In genomic region chr14:103372017-103372416, GRCh38 we compare ENCODE assay signal across 2 cellular contexts.
TF ChIP-seq lines count a peak whose summit lies in the region.

No MANE protein-coding gene starts in this region.

TF ChIP-seq in HCT116, 20 proteins besides CTCF, POLR2A, EP300 and RAD21:
- TF ChIP-seq MAX (IDR thresholded peaks at IDR 0.05) (no peak), REST (IDR thresholded peaks at IDR 0.05; ENCODE audit: low read depth) (no peak), ATF3 (IDR thresholded peaks at IDR 0.05) (no peak), SRF (IDR thresholded peaks at IDR 0.05; ENCODE audit: low read depth) (no peak), ZNF274 (IDR thresholded peaks at IDR 0.05; ENCODE audit: low read depth, low read length) (no peak), TCF7L2 (IDR thresholded peaks at IDR 0.05; ENCODE audit: borderline replicate concordance, extremely low read depth, insufficient read depth, insufficient read length) (no peak), SIN3A (IDR thresholded peaks at IDR 0.05; ENCODE audit: low read depth) (no peak), CBX3 (IDR thresholded peaks at IDR 0.05; ENCODE audit: low read depth) (no peak), EZH2phosphoT487 (IDR thresholded peaks at IDR 0.05; ENCODE audit: borderline replicate concordance) (no peak), SP1 (IDR thresholded peaks at IDR 0.05; ENCODE audit: low read depth) (no peak), JUND (IDR thresholded peaks at IDR 0.05) (no peak), POLR2AphosphoS5 (IDR thresholded peaks at IDR 0.05; ENCODE audit: low read depth, low read length) (no peak), EGR1 (IDR thresholded peaks at IDR 0.05; ENCODE audit: low read depth) (no peak; the same call in 1 of the 2 replicates), CEBPB (IDR thresholded peaks at IDR 0.05; ENCODE audit: low read depth) (no peak), YY1 (IDR thresholded peaks at IDR 0.05; ENCODE audit: extremely low read depth, insufficient replicate concordance, low read depth, low read length) (no peak), ELF1 (IDR thresholded peaks at IDR 0.05; ENCODE audit: borderline replicate concordance, low read depth) (no peak), ZBTB33 (IDR thresholded peaks at IDR 0.05; ENCODE audit: extremely low read depth, insufficient replicate concordance, low read length) (no peak), FOSL1 (IDR thresholded peaks at IDR 0.05; ENCODE audit: low read depth) (no peak), EZH2 (IDR thresholded peaks at IDR 0.05) (no peak)

TF ChIP-seq in endothelial cell of umbilical vein, 7 proteins besides CTCF, POLR2A, EP300 and RAD21:
- TF ChIP-seq JUN (IDR thresholded peaks at IDR 0.05; ENCODE audit: borderline replicate concordance, insufficient read depth, insufficient read length, low read depth) (no peak), MAX (IDR thresholded peaks at IDR 0.05; ENCODE audit: insufficient read depth, insufficient read length) (no peak), POLR2AphosphoS5 (IDR thresholded peaks at IDR 0.05; ENCODE audit: insufficient read depth, low read depth, low read length) (no peak), EZH2 (IDR thresholded peaks at IDR 0.05; ENCODE audit: borderline replicate concordance, low read depth, low read length, severe bottlenecking) (no peak), MYC (IDR thresholded peaks at IDR 0.05; ENCODE audit: low read depth, low read length) (no peak), FOS (IDR thresholded peaks at IDR 0.05; ENCODE audit: borderline replicate concordance, insufficient read depth, low read length) (no peak), GATA2 (IDR thresholded peaks at IDR 0.05; ENCODE audit: insufficient read depth, insufficient read length, low read depth, low read length) (no peak)
